In genomic region chr3:180690061-180690460, GRCh38 we compare ENCODE assay signal across 17 cellular contexts. TPM values are rescaled to one million over a fixed set of nuclear protein-coding genes. Genes with fewer than 3 reads are reported as not detected.
DNase-seq lines count a peak whose midpoint lies in the region; ATAC-seq and TF ChIP-seq lines count a peak whose summit lies in the region.
"Had no signal": no experiment of that assay in that cellular context is flagged by ENCODE, and none has a peak within 500 bp of the region (broad histone marks: within the 10 kb centered on the region; RNA-seq: fewer than 3 reads in every experiment).

No MANE protein-coding gene starts in this region.

- H4K20me1 ChIP-seq in smooth muscle cell (ENCODE audit: low read depth): no peaks in the 10 kb centered on the region

- in situ Hi-C loops in SK-MEL-5 (cut with HindIII; ENCODE audit: low pct_unique_long_range_greater_than_20kb, low sequenced_read_pairs): no loop called here

- no peaks in the 10 kb centered on the region for H3K27me3 ChIP-seq in smooth muscle cell (ENCODE audit: low read depth)
- H3K27me3 ChIP-seq: breast epithelium, ovary had no signal

- no peaks in the 10 kb centered on the region for H3K36me3 ChIP-seq in smooth muscle cell (ENCODE audit: low read depth)
- H3K36me3 ChIP-seq: breast epithelium, ovary had no signal

- DNase-seq in NCI-H748 (lab: John Stamatoyannopoulos, UW; ENCODE audit: unreplicated experiment): peak; percentile 5
- DNase-seq in NCI-H748 treated with DMSO at 0.1 percent for 48 hours (lab: John Stamatoyannopoulos, UW): no peak
- DNase-seq in NCI-H1105 (lab: John Stamatoyannopoulos, UW): peak; percentile 35
- DNase-seq in SK-MEL-5 (ENCODE audit: low read depth, low spot score): peak; percentile 41
- no peak for DNase-seq in smooth muscle cell (lab: John Stamatoyannopoulos, UW; ENCODE audit: unreplicated experiment)
- no peak for DNase-seq in activated CD4-positive, alpha-beta T cell treated with anti-CD3 and anti-CD28 coated beads for 1 hour
- no peak for DNase-seq in OCI-M2 (lab: John Stamatoyannopoulos, UW; ENCODE audit: unreplicated experiment)
- DNase-seq: activated CD8-positive, alpha-beta memory T cell treated with anti-CD3 and anti-CD28 coated beads, Interleukin-2, amount 50 U/mL, for 48 hours; activated naive CD4-positive, alpha-beta T cell treated with anti-CD3 and anti-CD28 coated beads, Interleukin-2, amount 50 U/mL, for 16 hours; glutamatergic neuron; ovary; stimulated activated CD4-positive, alpha-beta T cell treated with anti-CD3 and anti-CD28 coated beads, Interleukin-12 subunit alpha, Interleukin-12 subunit beta, amount 100 ng/mL, for 4 hours had no signal

- no peak overlapping the region for H3K4me3 ChIP-seq in smooth muscle cell
- H3K4me3 ChIP-seq: breast epithelium, ovary had no signal

- H3K27ac ChIP-seq in smooth muscle cell (ENCODE audit: low read depth): no peak overlapping the region
- H3K27ac ChIP-seq: breast epithelium, ovary had no signal

- no peak overlapping the region for H3K9ac ChIP-seq in smooth muscle cell (ENCODE audit: low read depth)

- H3K4me1 ChIP-seq in smooth muscle cell (ENCODE audit: low read depth): no peaks in the 10 kb centered on the region
- H3K4me1 ChIP-seq: breast epithelium had no signal

- H3F3A ChIP-seq in smooth muscle cell (ENCODE audit: low read depth): no peaks in the 10 kb centered on the region

- no peaks in the 10 kb centered on the region for H3K9me3 ChIP-seq in smooth muscle cell (replicated peaks; ENCODE audit: low read depth)
- H3K9me3 ChIP-seq: breast epithelium, ovary had no signal

- H2AFZ ChIP-seq in smooth muscle cell (ENCODE audit: low read depth): no peak overlapping the region

- no peak for ATAC-seq in HG02588 (IDR thresholded peaks at IDR 0.05; ENCODE audit: unreplicated experiment)

- TF ChIP-seq CTCF in smooth muscle cell (IDR thresholded peaks at IDR 0.05; ENCODE audit: borderline replicate concordance, insufficient read depth, poor library complexity, severe bottlenecking): peak; percentile 23

- H3K4me2 ChIP-seq in smooth muscle cell: no peak overlapping the region

- 22% methylated on average over 1 of the region's 1 CpG for WGBS in smooth muscle cell (ENCODE audit: low lambda C conversion rate)

- no peaks in the 10 kb centered on the region for H3K79me2 ChIP-seq in smooth muscle cell (ENCODE audit: low read depth)

RNA-seq across cellular contexts. Expression of gene CCDC39, which starts 10.8 kb away (rescaled TPM):
- total RNA-seq in SK-MEL-5 (2014; rRNA removed; shearing (Covaris generic)): not detected in 2 replicates
- not detected in 2 replicates for polyA plus RNA-seq in SK-MEL-5 (2015; cell fraction: cytosol; rRNA removed)
- not detected in 2 replicates for polyA plus RNA-seq in SK-MEL-5 (2015; cell fraction: nucleus; rRNA removed)
- total RNA-seq in smooth muscle cell: not detected in 2 replicates
- not detected in 2 replicates for polyA plus RNA-seq in smooth muscle cell
- total RNA-seq: endothelial cell of umbilical vein, mononuclear cell had no signal
- polyA plus RNA-seq: endothelial cell of umbilical vein, keratinocyte had no signal

Comparison
In these comparisons a context has a peak if more than half of its experiments do, and no peak if none do; other contexts are left out.
1. DNase-seq: peak in NCI-H748 (single experiment), NCI-H1105 (single experiment) and SK-MEL-5 (single experiment); none in NCI-H748 treated with DMSO at 0.1 percent for 48 hours (single experiment), smooth muscle cell (single experiment), activated CD4-positive, alpha-beta T cell treated with anti-CD3 and anti-CD28 coated beads for 1 hour (single experiment) and OCI-M2 (single experiment).